In the genomic region with DNA sequence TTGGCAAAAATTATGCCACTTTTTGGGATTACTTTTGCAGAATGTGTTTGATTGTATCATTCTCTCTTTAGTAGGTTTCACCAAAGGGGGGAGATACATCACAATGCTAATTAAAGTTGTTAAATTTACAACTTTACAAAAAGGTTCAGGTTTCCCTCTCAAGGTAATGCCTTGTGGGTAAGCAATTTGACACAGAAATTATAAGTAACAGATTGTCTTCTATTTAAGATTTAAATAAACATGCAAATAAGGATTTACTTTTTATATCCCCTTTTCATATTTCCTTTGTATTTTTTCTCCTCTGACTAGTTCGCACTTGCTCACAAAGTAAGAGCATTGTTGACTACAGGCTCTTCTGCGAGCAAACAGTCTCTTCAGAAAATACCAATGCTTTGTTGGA, we compare ENCODE assay signal across 27 cellular contexts.
"Had no signal": no experiment of that assay in that cellular context is flagged by ENCODE, and none has a peak within 500 bp of the region (broad histone marks: within the 10 kb centered on the region; RNA-seq: fewer than 3 reads in every experiment).

No MANE protein-coding gene starts in this region.

- ATAC-seq: effector memory CD8-positive, alpha-beta T cell; left colon; mucosa of descending colon; natural killer cell treated with Interleukin-12 subunit alpha and Interleukin-12 subunit beta and Interleukin-15 and Interleukin-18, amount 100 ng/mL, for 72 hours; right lobe of liver; stimulated activated naive CD8-positive, alpha-beta T cell treated with anti-CD3 and anti-CD28 coated beads, Interleukin-15, amount 100 ng/mL, for 72 hours had no signal

- H3K9ac ChIP-seq: neural progenitor cell, parathyroid adenoma had no signal

- H3K27ac ChIP-seq: esophagus squamous epithelium, neural progenitor cell, parathyroid adenoma, right lobe of liver, thyroid gland had no signal

- H3K27me3 ChIP-seq: esophagus squamous epithelium, heart right ventricle, neural progenitor cell, right lobe of liver, thyroid gland had no signal

- H3K4me1 Mint-ChIP-seq: stimulated activated naive CD8-positive, alpha-beta T cell treated with anti-CD3 and anti-CD28 coated beads, Interleukin-15, amount 100 ng/mL, for 72 hours had no signal

- H3K4me3 ChIP-seq: esophagus squamous epithelium, heart right ventricle, mucosa of descending colon, neural progenitor cell, right lobe of liver, smooth muscle cell, thyroid gland had no signal

- H2AFZ ChIP-seq: neural progenitor cell, parathyroid adenoma had no signal

- H3K9me3 ChIP-seq: esophagus squamous epithelium, mucosa of descending colon, right lobe of liver, thyroid gland had no signal

- H3K4me3 Mint-ChIP-seq: effector memory CD8-positive, alpha-beta T cell; mesothelial cell of epicardium; naive B cell; natural killer cell treated with Interleukin-12 subunit alpha and Interleukin-12 subunit beta and Interleukin-15 and Interleukin-18, amount 100 ng/mL, for 72 hours; neural progenitor cell; stimulated activated naive CD8-positive, alpha-beta T cell treated with anti-CD3 and anti-CD28 coated beads, Interleukin-15, amount 100 ng/mL, for 72 hours had no signal

- H3K27me3 Mint-ChIP-seq: effector memory CD8-positive, alpha-beta T cell; naive B cell; natural killer cell treated with Interleukin-12 subunit alpha and Interleukin-12 subunit beta and Interleukin-15 and Interleukin-18, amount 100 ng/mL, for 72 hours; progenitor cell of endocrine pancreas; stimulated activated naive CD8-positive, alpha-beta T cell treated with anti-CD3 and anti-CD28 coated beads, Interleukin-15, amount 100 ng/mL, for 72 hours had no signal

- DNase-seq: cerebellar nuclear complex; cortex of kidney; effector memory CD8-positive, alpha-beta T cell; erythroblast; esophagus squamous epithelium; foreskin melanocyte; glutamatergic neuron; heart right ventricle; left colon; mesenchymal stem cell; mucosa of descending colon; naive B cell; right lobe of liver; stimulated activated CD4-positive, alpha-beta T cell treated with anti-CD3 and anti-CD28 coated beads, Interleukin-12 subunit alpha, Interleukin-12 subunit beta, amount 100 ng/mL, for 4 hours; stimulated activated CD4-positive, alpha-beta T cell treated with anti-CD3 and anti-CD28 coated beads, Interleukin-1b, Interleukin-23, amount 100 ng/mL, for 48 hours; stimulated activated CD4-positive, alpha-beta T cell treated with anti-CD3 and anti-CD28 coated beads, Interleukin-4, amount 100 ng/mL, for 1 hour; stimulated activated CD8-positive, alpha-beta memory T cell treated with anti-CD3 and anti-CD28 coated beads, Interleukin-4, amount 100 ng/mL, for 48 hours; stimulated activated naive CD4-positive, alpha-beta T cell; stimulated activated naive CD8-positive, alpha-beta T cell treated with anti-CD3 and anti-CD28 coated beads, Interleukin-15, amount 100 ng/mL, for 72 hours; thyroid gland; trophoblast cell had no signal

- H3K27ac Mint-ChIP-seq: effector memory CD8-positive, alpha-beta T cell; mesothelial cell of epicardium; naive B cell; natural killer cell treated with Interleukin-12 subunit alpha and Interleukin-12 subunit beta and Interleukin-15 and Interleukin-18, amount 100 ng/mL, for 72 hours; neural progenitor cell; progenitor cell of endocrine pancreas; stimulated activated naive CD8-positive, alpha-beta T cell treated with anti-CD3 and anti-CD28 coated beads, Interleukin-15, amount 100 ng/mL, for 72 hours had no signal

- H3K36me3 ChIP-seq: thyroid gland had no signal

- H3K4me1 ChIP-seq: parathyroid adenoma, right lobe of liver, thyroid gland had no signal

- H3K4me2 ChIP-seq: neural progenitor cell, smooth muscle cell had no signal

- H3K9me3 Mint-ChIP-seq: natural killer cell treated with Interleukin-12 subunit alpha and Interleukin-12 subunit beta and Interleukin-15 and Interleukin-18, amount 100 ng/mL, for 72 hours; neural progenitor cell had no signal
